In genomic region chr5:176188506-176189193, GRCh38 we compare ENCODE assay signal across 27 cellular contexts.
"Had no signal": no experiment of that assay in that cellular context is flagged by ENCODE, and none has a peak within 500 bp of the region (broad histone marks: within the 10 kb centered on the region; RNA-seq: fewer than 3 reads in every experiment).

No MANE protein-coding gene starts in this region.

- H3K36me3 Mint-ChIP-seq: natural killer cell had no signal

- H3K9me3 ChIP-seq: heart left ventricle, mucosa of descending colon, prostate gland, spleen, stomach, thoracic aorta, transverse colon had no signal

- FAIRE-seq: endometrium, frontal cortex had no signal

- ATAC-seq: esophagus mucosa, heart left ventricle, mucosa of descending colon, natural killer cell, sciatic nerve had no signal

- H3K4me1 Mint-ChIP-seq: natural killer cell, neural crest cell had no signal

- DNase-seq: cortex of kidney; dorsolateral prefrontal cortex; effector CD8-positive, alpha-beta T cell; heart left ventricle; hippocampal formation; kidney glomerular epithelial cell; mammary epithelial cell; mucosa of descending colon; natural killer cell; nucleus accumbens; retina; spleen; stimulated activated CD4-positive, alpha-beta T cell treated with anti-CD3 and anti-CD28 coated beads, Interleukin-15, amount 100 ng/mL, for 24 hours; stimulated activated CD4-positive, alpha-beta T cell treated with anti-CD3 and anti-CD28 coated beads, Interleukin-1b, Interleukin-23, amount 100 ng/mL, for 48 hours; stimulated activated CD4-positive, alpha-beta T cell treated with anti-CD3 and anti-CD28 coated beads, Interleukin-4, amount 100 ng/mL, for 24 hours; stimulated activated naive CD4-positive, alpha-beta T cell; stomach; substantia nigra; transverse colon had no signal

- H3K9me3 Mint-ChIP-seq: natural killer cell, neural crest cell had no signal

- H2AFZ ChIP-seq: parathyroid adenoma had no signal

- H3K4me3 Mint-ChIP-seq: natural killer cell, neural crest cell had no signal

- H3K27ac Mint-ChIP-seq: natural killer cell had no signal

- H3K79me2 ChIP-seq: parathyroid adenoma had no signal

- H3K4me3 ChIP-seq: dorsolateral prefrontal cortex, heart left ventricle, mucosa of descending colon, prostate gland, spleen, stomach, thoracic aorta, transverse colon had no signal

- H3K36me3 ChIP-seq: heart left ventricle, prostate gland, spleen, stomach, thoracic aorta, transverse colon had no signal

- H3K4me1 ChIP-seq: heart left ventricle, parathyroid adenoma, prostate gland, spleen, stomach, transverse colon had no signal

- H3K9ac ChIP-seq: parathyroid adenoma had no signal

- H3K27ac ChIP-seq: dorsolateral prefrontal cortex, heart left ventricle, parathyroid adenoma, prostate gland, spleen, stomach, thoracic aorta, transverse colon had no signal
